In genomic region chr15:63506537-63507035, GRCh38 we compare ENCODE assay signal across 8 cellular contexts. TPM values are rescaled to one million over a fixed set of nuclear protein-coding genes. Genes with fewer than 3 reads are reported as not detected.
DNase-seq lines count a peak whose midpoint lies in the region; TF ChIP-seq lines count a peak whose summit lies in the region.

No MANE protein-coding gene starts in this region.

- H4K20me1 ChIP-seq in smooth muscle cell (ENCODE audit: low read depth): peaks cover 59% of the 10 kb centered on the region

- H3K4me3 ChIP-seq in esophagus squamous epithelium (peak overlapping the region in 3 of 4 donors; percentile 69 to 93 (median 90)), smooth muscle cell (peak overlapping the region; percentile 92)

- no peak overlapping the region for H3K9ac ChIP-seq in smooth muscle cell (ENCODE audit: low read depth)

- H3K4me1 ChIP-seq in esophagus squamous epithelium (peaks cover 50 to 78% (median 66%) of the 10 kb centered on the region in 3 donors), smooth muscle cell (ENCODE audit: low read depth) (peaks cover 39% of the 10 kb centered on the region)

- intact Hi-C loops in esophagus squamous epithelium (cut with DNase I): loop anchor here (10.0 kb wide), 1 partner anchor 88 kb away; the partner anchor contains the start of gene FBXL22

- no peak for TF ChIP-seq POLR2A in esophagus squamous epithelium (IDR thresholded peaks at IDR 0.05)

- peak; percentile 51 for DNase-seq in NOMO-1 treated with DMSO at 0.1 percent for 48 hours (lab: John Stamatoyannopoulos, UW; ENCODE audit: unreplicated experiment)
- DNase-seq in NOMO-1 treated with dmso at 0.1 percent for 144 hours (lab: John Stamatoyannopoulos, UW; ENCODE audit: unreplicated experiment): no peak
- peak; percentile 85 for DNase-seq in RKO (ENCODE audit: low spot score)
- no peak for DNase-seq in esophagus squamous epithelium (lab: John Stamatoyannopoulos, UW)
- no peak for DNase-seq in smooth muscle cell (lab: John Stamatoyannopoulos, UW; ENCODE audit: unreplicated experiment)
- DNase-seq in H4 (ENCODE audit: low spot score): no peak
- no peak for DNase-seq in stimulated activated CD4-positive, alpha-beta T cell treated with anti-CD3 and anti-CD28 coated beads, Interleukin-2, amount 100 ng/mL, for 48 hours
- DNase-seq in DMS114 treated with DMSO at 0.1 percent for 48 hours (lab: John Stamatoyannopoulos, UW; ENCODE audit: unreplicated experiment): no peak

- H3K79me2 ChIP-seq in smooth muscle cell (ENCODE audit: low read depth): peaks cover 63% of the 10 kb centered on the region

- peaks cover 18% of the 10 kb centered on the region for H3F3A ChIP-seq in smooth muscle cell (ENCODE audit: low read depth)

- no peak overlapping the region for H2AFZ ChIP-seq in smooth muscle cell (ENCODE audit: low read depth)

- H3K36me3 ChIP-seq in esophagus squamous epithelium (no peaks in the 10 kb centered on the region), smooth muscle cell (ENCODE audit: low read depth) (no peaks in the 10 kb centered on the region)

- H3K27ac ChIP-seq in esophagus squamous epithelium (peak overlapping the region; percentile 32 to 99 (median 96)), smooth muscle cell (ENCODE audit: low read depth) (no peak overlapping the region)

- H3K9me3 ChIP-seq in esophagus squamous epithelium (no peaks in the 10 kb centered on the region), smooth muscle cell (replicated peaks; ENCODE audit: low read depth) (no peaks in the 10 kb centered on the region)

- H3K4me2 ChIP-seq in smooth muscle cell: peak overlapping the region; percentile 93

- no peak for TF ChIP-seq CTCF in esophagus squamous epithelium (IDR thresholded peaks at IDR 0.05)
- no peak for TF ChIP-seq CTCF in smooth muscle cell (IDR thresholded peaks at IDR 0.05; ENCODE audit: borderline replicate concordance, insufficient read depth, poor library complexity, severe bottlenecking)

- H3K27me3 ChIP-seq in esophagus squamous epithelium (no peaks in the 10 kb centered on the region), smooth muscle cell (ENCODE audit: low read depth) (no peaks in the 10 kb centered on the region)

- 15 to 50% methylated on average over 8 of the region's 8 CpGs for WGBS in esophagus squamous epithelium, 2 donors
- WGBS in smooth muscle cell (ENCODE audit: low lambda C conversion rate): 60% methylated on average over 8 of the region's 8 CpGs

RNA-seq across cellular contexts. Expression of gene USP3, which starts 2.2 kb away (rescaled TPM):
- total RNA-seq in esophagus squamous epithelium (10 to 100 TPM; 27.3 to 52.8 (median 32.2) TPM), smooth muscle cell (25.5 and 26.2 TPM in 2 replicates)
- polyA plus RNA-seq in smooth muscle cell: 17.1 and 18.8 TPM in 2 replicates
- 31.0 and 48.3 TPM in 2 replicates for total RNA-seq in H4 (2014; rRNA removed; shearing (Covaris generic))

Comparison
In these comparisons a context has a peak if more than half of its experiments do, and no peak if none do; other contexts are left out.
1. DNase-seq: peak in NOMO-1 treated with DMSO at 0.1 percent for 48 hours (single experiment) and RKO (single experiment); none in NOMO-1 treated with dmso at 0.1 percent for 144 hours (single experiment), esophagus squamous epithelium (single experiment), smooth muscle cell (single experiment), H4 (single experiment), stimulated activated CD4-positive, alpha-beta T cell treated with anti-CD3 and anti-CD28 coated beads, Interleukin-2, amount 100 ng/mL, for 48 hours (0 of 2) and DMS114 treated with DMSO at 0.1 percent for 48 hours (single experiment).